In the genomic region with DNA sequence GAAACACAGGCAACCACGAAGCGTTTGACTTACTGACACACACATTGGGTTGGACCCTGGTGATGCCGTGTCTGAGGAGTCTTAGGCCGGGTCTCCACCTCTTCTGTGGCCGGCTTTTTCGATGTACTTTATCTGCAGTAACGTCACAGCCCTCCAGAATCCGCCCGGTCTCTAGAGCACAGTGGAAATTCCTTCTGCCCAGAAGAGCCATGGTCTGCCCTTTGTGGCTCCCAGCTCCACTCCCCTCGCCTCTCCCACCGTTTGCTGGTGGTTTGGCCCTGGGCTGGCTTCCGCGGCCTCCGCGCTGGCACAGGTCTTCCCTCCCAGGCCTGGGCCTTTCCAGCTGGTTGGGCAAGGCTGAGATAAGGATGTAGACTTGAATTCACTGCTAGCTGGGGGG, we compare ENCODE assay signal across 1 cellular context.
TF ChIP-seq lines count a peak whose summit lies in the region.

No MANE protein-coding gene starts in this region.

TF ChIP-seq in GM23338, 12 proteins besides CTCF, POLR2A, EP300 and RAD21 (continued from another document):
- TF ChIP-seq, protein P1, sequence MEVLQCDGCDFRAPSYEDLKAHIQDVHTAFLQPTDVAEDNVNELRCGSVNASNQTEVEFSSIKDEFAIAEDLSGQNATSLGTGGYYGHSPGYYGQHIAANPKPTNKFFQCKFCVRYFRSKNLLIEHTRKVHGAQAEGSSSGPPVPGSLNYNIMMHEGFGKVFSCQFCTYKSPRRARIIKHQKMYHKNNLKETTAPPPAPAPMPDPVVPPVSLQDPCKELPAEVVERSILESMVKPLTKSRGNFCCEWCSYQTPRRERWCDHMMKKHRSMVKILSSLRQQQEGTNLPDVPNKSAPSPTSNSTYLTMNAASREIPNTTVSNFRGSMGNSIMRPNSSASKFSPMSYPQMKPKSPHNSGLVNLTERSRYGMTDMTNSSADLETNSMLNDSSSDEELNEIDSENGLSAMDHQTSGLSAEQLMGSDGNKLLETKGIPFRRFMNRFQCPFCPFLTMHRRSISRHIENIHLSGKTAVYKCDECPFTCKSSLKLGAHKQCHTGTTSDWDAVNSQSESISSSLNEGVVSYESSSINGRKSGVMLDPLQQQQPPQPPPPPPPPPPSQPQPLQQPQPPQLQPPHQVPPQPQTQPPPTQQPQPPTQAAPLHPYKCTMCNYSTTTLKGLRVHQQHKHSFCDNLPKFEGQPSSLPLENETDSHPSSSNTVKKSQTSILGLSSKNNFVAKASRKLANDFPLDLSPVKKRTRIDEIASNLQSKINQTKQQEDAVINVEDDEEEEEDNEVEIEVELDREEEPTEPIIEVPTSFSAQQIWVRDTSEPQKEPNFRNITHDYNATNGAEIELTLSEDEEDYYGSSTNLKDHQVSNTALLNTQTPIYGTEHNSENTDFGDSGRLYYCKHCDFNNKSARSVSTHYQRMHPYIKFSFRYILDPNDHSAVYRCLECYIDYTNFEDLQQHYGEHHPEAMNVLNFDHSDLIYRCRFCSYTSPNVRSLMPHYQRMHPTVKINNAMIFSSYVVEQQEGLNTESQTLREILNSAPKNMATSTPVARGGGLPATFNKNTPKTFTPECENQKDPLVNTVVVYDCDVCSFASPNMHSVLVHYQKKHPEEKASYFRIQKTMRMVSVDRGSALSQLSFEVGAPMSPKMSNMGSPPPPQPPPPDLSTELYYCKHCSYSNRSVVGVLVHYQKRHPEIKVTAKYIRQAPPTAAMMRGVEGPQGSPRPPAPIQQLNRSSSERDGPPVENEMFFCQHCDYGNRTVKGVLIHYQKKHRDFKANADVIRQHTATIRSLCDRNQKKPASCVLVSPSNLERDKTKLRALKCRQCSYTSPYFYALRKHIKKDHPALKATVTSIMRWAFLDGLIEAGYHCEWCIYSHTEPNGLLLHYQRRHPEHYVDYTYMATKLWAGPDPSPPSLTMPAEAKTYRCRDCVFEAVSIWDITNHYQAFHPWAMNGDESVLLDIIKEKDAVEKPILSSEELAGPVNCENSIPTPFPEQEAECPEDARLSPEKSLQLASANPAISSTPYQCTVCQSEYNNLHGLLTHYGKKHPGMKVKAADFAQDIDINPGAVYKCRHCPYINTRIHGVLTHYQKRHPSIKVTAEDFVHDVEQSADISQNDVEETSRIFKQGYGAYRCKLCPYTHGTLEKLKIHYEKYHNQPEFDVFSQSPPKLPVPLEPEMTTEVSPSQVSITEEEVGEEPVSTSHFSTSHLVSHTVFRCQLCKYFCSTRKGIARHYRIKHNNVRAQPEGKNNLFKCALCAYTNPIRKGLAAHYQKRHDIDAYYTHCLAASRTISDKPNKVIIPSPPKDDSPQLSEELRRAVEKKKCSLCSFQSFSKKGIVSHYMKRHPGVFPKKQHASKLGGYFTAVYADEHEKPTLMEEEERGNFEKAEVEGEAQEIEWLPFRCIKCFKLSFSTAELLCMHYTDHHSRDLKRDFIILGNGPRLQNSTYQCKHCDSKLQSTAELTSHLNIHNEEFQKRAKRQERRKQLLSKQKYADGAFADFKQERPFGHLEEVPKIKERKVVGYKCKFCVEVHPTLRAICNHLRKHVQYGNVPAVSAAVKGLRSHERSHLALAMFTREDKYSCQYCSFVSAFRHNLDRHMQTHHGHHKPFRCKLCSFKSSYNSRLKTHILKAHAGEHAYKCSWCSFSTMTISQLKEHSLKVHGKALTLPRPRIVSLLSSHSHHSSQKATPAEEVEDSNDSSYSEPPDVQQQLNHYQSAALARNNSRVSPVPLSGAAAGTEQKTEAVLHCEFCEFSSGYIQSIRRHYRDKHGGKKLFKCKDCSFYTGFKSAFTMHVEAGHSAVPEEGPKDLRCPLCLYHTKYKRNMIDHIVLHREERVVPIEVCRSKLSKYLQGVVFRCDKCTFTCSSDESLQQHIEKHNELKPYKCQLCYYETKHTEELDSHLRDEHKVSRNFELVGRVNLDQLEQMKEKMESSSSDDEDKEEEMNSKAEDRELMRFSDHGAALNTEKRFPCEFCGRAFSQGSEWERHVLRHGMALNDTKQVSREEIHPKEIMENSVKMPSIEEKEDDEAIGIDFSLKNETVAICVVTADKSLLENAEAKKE (CRISPR knock-in tag; IDR thresholded peaks at IDR 0.05) = no peak
- TF ChIP-seq, protein P2, sequence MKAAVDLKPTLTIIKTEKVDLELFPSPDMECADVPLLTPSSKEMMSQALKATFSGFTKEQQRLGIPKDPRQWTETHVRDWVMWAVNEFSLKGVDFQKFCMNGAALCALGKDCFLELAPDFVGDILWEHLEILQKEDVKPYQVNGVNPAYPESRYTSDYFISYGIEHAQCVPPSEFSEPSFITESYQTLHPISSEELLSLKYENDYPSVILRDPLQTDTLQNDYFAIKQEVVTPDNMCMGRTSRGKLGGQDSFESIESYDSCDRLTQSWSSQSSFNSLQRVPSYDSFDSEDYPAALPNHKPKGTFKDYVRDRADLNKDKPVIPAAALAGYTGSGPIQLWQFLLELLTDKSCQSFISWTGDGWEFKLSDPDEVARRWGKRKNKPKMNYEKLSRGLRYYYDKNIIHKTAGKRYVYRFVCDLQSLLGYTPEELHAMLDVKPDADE (IDR thresholded peaks at IDR 0.05) = no peak
